Comparison of ENCODE assay signal across 10 cellular contexts in genomic region chr11:8811571-8811970, GRCh38.
DNase-seq lines count a peak whose midpoint lies in the region; ATAC-seq and TF ChIP-seq lines count a peak whose summit lies in the region.
"Had no signal": no experiment of that assay in that cellular context is flagged by ENCODE, and none has a peak within 500 bp of the region (broad histone marks: within the 10 kb centered on the region; RNA-seq: fewer than 3 reads in every experiment).

No MANE protein-coding gene starts in this region.

- H3K36me3 ChIP-seq in heart left ventricle (no peaks in the 10 kb centered on the region), esophagus squamous epithelium (no peaks in the 10 kb centered on the region), upper lobe of left lung (no peaks in the 10 kb centered on the region)

- H3K4me1 Mint-ChIP-seq in nephron progenitor cell = peaks cover 51% of the 10 kb centered on the region

- no peaks in the 10 kb centered on the region for H3K9me3 Mint-ChIP-seq in nephron progenitor cell
- H3K9me3 Mint-ChIP-seq: activated naive CD4-positive, alpha-beta T cell treated with anti-CD3 and anti-CD28 coated beads, Interleukin-2, amount 50 U/mL, for 24 hours had no signal

- H3K36me3 Mint-ChIP-seq in nephron progenitor cell (ENCODE audit: low read depth) = no peaks in the 10 kb centered on the region
- H3K36me3 Mint-ChIP-seq: activated naive CD4-positive, alpha-beta T cell treated with anti-CD3 and anti-CD28 coated beads, Interleukin-2, amount 50 U/mL, for 24 hours had no signal

- H3K27me3 Mint-ChIP-seq in nephron progenitor cell (ENCODE audit: low read depth, poor library complexity) = peaks cover 2% of the 10 kb centered on the region

- H3K9me3 ChIP-seq in heart left ventricle (no peaks in the 10 kb centered on the region), esophagus squamous epithelium (no peaks in the 10 kb centered on the region), upper lobe of left lung (no peaks in the 10 kb centered on the region)

- no peak for TF ChIP-seq POLR2A in heart left ventricle (IDR thresholded peaks at IDR 0.05)
- no peak for TF ChIP-seq POLR2A in esophagus squamous epithelium (IDR thresholded peaks at IDR 0.05)
- TF ChIP-seq POLR2A in upper lobe of left lung (IDR thresholded peaks at IDR 0.05) = no peak

- TF ChIP-seq CTCF in heart left ventricle (IDR thresholded peaks at IDR 0.05) = no peak
- TF ChIP-seq CTCF in esophagus squamous epithelium (IDR thresholded peaks at IDR 0.05) = no peak
- no peak for TF ChIP-seq CTCF in nephron progenitor cell (IDR thresholded peaks at IDR 0.05)
- TF ChIP-seq CTCF in upper lobe of left lung (IDR thresholded peaks at IDR 0.05) = no peak

- intact Hi-C loops in heart left ventricle (cut with DNase I) = loop anchor here in 9 of 10 donors (5.0 to 10.0 kb wide), 12 partner anchors 34 to 477 kb away; partner anchors contain the start of genes AKIP1 (in 2 of the 9), RPL27A (in 2 of the 9), TRIM66 (in 2 of the 9) and TMEM9B (in 1 of the 9)
- intact Hi-C loops in left ventricle myocardium superior (cut with micrococcal nuclease) = loop anchor here (5.0 to 10.0 kb wide), 2 partner anchors 103 to 119 kb away; partner anchors contain the start of gene AKIP1
- intact Hi-C loops in esophagus squamous epithelium (cut with DNase I) = loop anchor here (10.0 kb wide), 1 partner anchor 117 kb away; no protein-coding TSS in a partner anchor
- intact Hi-C loops in left colon (cut with DNase I, micrococcal nuclease) = no loop called here

- peak overlapping the region; percentile 98 for H3K27ac Mint-ChIP-seq in nephron progenitor cell
- H3K27ac Mint-ChIP-seq: activated naive CD4-positive, alpha-beta T cell treated with anti-CD3 and anti-CD28 coated beads, Interleukin-2, amount 50 U/mL, for 24 hours had no signal

- no peaks in the 10 kb centered on the region for H3K27me3 ChIP-seq in heart left ventricle
- H3K27me3 ChIP-seq in esophagus squamous epithelium = no peaks in the 10 kb centered on the region
- H3K27me3 ChIP-seq in upper lobe of left lung = no peaks in the 10 kb centered on the region

- H3K4me3 Mint-ChIP-seq in nephron progenitor cell = peak overlapping the region; percentile 92
- H3K4me3 Mint-ChIP-seq: activated naive CD4-positive, alpha-beta T cell treated with anti-CD3 and anti-CD28 coated beads, Interleukin-2, amount 50 U/mL, for 24 hours had no signal

- H3K4me3 ChIP-seq in heart left ventricle = peak overlapping the region in 2 of 12 donors; percentile 76 to 81
- H3K4me3 ChIP-seq in esophagus squamous epithelium = peak overlapping the region in 1 of 4 donors; percentile 68
- no peak overlapping the region for H3K4me3 ChIP-seq in upper lobe of left lung

- DNase-seq in heart left ventricle (no peak), left ventricle myocardium superior (no peak), esophagus squamous epithelium (lab: John Stamatoyannopoulos, UW) (no peak), nephron progenitor cell (no peak), upper lobe of left lung (no peak), left colon (no peak), NCI-H1930 (lab: John Stamatoyannopoulos, UW) (no peak), NK-92 (lab: John Stamatoyannopoulos, UW; ENCODE audit: unreplicated experiment) (no peak)
- DNase-seq: stimulated activated CD4-positive, alpha-beta T cell treated with anti-CD3 and anti-CD28 coated beads, Interleukin-12 subunit alpha, Interleukin-12 subunit beta, amount 100 ng/mL, for 4 hours had no signal

- 86 to 100% (median 98%) methylated on average over 1 of the region's 1 CpG for WGBS in heart left ventricle, 4 donors
- WGBS in esophagus squamous epithelium, 2 donors = 33 to 56% methylated on average over 1 of the region's 1 CpG
- 82 to 94% methylated on average over 1 of the region's 1 CpG for WGBS in upper lobe of left lung, 2 donors

- H3K27ac ChIP-seq in heart left ventricle (peak overlapping the region in 10 of 12 donors; percentile 84 to 93 (median 88)), esophagus squamous epithelium (peak overlapping the region; percentile 88 to 95 (median 91)), upper lobe of left lung (peak overlapping the region; percentile 80 to 90 (median 82))

- no peak for TF ChIP-seq EP300 in upper lobe of left lung (IDR thresholded peaks at IDR 0.05)

- H3K4me1 ChIP-seq in heart left ventricle (peaks cover 0 to 64% (median 47%) of the 10 kb centered on the region in 12 donors), esophagus squamous epithelium (peaks cover 46 to 85% (median 55%) of the 10 kb centered on the region in 3 donors), upper lobe of left lung (peaks cover 61 to 78% (median 76%) of the 10 kb centered on the region in 4 donors)

- ATAC-seq in heart left ventricle (no peak), left ventricle myocardium superior (no peak), upper lobe of left lung (ENCODE audit: low FRiP score in 2 of 2) (no peak), left colon (no peak)

Comparison
In these comparisons a context has a peak if more than half of its experiments do, and no peak if none do; other contexts are left out.
1. intact Hi-C loops: an anchor here in heart left ventricle (5.0 to 10.0 kb wide), left ventricle myocardium superior (5.0 to 10.0 kb wide) and esophagus squamous epithelium (10.0 kb wide); none called in left colon.